In the genomic region with DNA sequence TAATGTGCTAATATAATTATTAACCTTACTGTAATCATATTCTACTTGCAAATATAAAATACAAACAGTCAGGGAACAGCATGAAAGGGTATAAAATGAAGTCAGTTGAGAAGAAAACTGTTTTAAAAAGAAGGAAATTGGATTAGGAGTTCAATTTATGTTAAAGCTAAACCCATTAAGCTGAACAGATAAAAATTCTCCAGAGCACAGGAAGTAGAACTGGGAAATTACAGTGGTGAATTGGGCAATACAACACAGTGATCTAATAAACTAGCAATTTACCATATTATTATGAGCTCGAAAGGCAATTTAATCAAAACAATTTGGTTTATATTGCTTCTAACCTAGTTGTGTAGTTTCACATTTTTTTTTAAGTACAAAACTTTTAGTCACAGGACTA, we compare ENCODE assay signal across 22 cellular contexts.
A peak's percentile ranks its signal among the peaks of the same experiment; 100 is the strongest.
DNase-seq lines count a peak whose midpoint lies in the region; ATAC-seq and TF ChIP-seq lines count a peak whose summit lies in the region.
"Had no signal": no experiment of that assay in that cellular context is flagged by ENCODE, and none has a peak within 500 bp of the region (broad histone marks: within the 10 kb centered on the region; RNA-seq: fewer than 3 reads in every experiment).

No MANE protein-coding gene starts in this region.

- no peak overlapping the region for H3K4me3 ChIP-seq in A673 (ENCODE audit: low read depth, low read length, poor library complexity, severe bottlenecking)
- no peak overlapping the region for H3K4me3 ChIP-seq in fibroblast of pulmonary artery (replicated peaks; ENCODE audit: low read depth, low read length)
- H3K4me3 ChIP-seq: BLaER1 had no signal

- H3K9me3 ChIP-seq in A673 (ENCODE audit: low read depth, low read length, poor library complexity, severe bottlenecking) = peaks cover 7% of the 10 kb centered on the region
- H3K9me3 ChIP-seq: BLaER1 had no signal

- no peak for TF ChIP-seq CTCF in A673 (conservative IDR thresholded peaks at IDR 0.05; ENCODE audit: low read depth, low read length)
- TF ChIP-seq CTCF in fibroblast of pulmonary artery (IDR thresholded peaks at IDR 0.05; ENCODE audit: low read length, missing control alignments) = no peak
- TF ChIP-seq CTCF in foreskin keratinocyte (conservative IDR thresholded peaks at IDR 0.05) = no peak

- H3K36me3 ChIP-seq in A673 (ENCODE audit: insufficient read depth, low read length, poor library complexity, severe bottlenecking) = no peaks in the 10 kb centered on the region
- H3K36me3 ChIP-seq: BLaER1 had no signal

- CTCF ChIA-PET in A673 (lab: Charles Lee) = interaction anchor here (1.0 kb wide), 1 partner anchor 15 kb away, joined by 3 read pairs; no protein-coding TSS in a partner anchor

- H3K27ac ChIP-seq in A673 (ENCODE audit: low read depth, low read length, poor library complexity, severe bottlenecking) (no peak overlapping the region), foreskin keratinocyte (no peak overlapping the region)
- H3K27ac ChIP-seq: BLaER1 had no signal

- peak; percentile 58 for ATAC-seq in SK-N-SH treated with all-trans-retinoic acid at 6 μM for 48 hours
- ATAC-seq in foreskin keratinocyte = no peak
- ATAC-seq: PC-3 had no signal

- peaks cover 21% of the 10 kb centered on the region for H3K27me3 ChIP-seq in A673 (replicated peaks; ENCODE audit: insufficient read depth, low read depth, low read length, poor library complexity)
- H3K27me3 ChIP-seq in foreskin keratinocyte = no peaks in the 10 kb centered on the region
- H3K27me3 ChIP-seq: BLaER1 had no signal

- H3K4me1 ChIP-seq in A673 (ENCODE audit: insufficient read depth, low read length, poor library complexity, severe bottlenecking) (peaks cover 18% of the 10 kb centered on the region), foreskin keratinocyte (no peaks in the 10 kb centered on the region)

- DNase-seq in A673 (ENCODE audit: low spot score) = peak; percentile 91
- DNase-seq in HS-5 (ENCODE audit: low read depth) = peak; percentile 70
- DNase-seq in fibroblast of pulmonary artery (ENCODE audit: low read depth) = peak; percentile 53
- no peak for DNase-seq in mucosa of gallbladder (ENCODE audit: low spot score)
- no peak for DNase-seq in glomerular visceral epithelial cell (ENCODE audit: extremely low spot score)
- DNase-seq in DMS79 (lab: John Stamatoyannopoulos, UW) = no peak
- no peak for DNase-seq in foreskin keratinocyte
- DNase-seq: 8988T; Calu3; CD4-positive, alpha-beta memory T cell; DMS79 treated with DMSO at 0.1 percent for 48 hours; HFFc6; KG1; NCI-H1436; NCI-H1930; NCI-H345; NCI-H524 treated with DMSO at 0.1 percent for 48 hours; PC-3; RPMI8226; SIG-M5 had no signal

- intact Hi-C loops in A673 (cut with micrococcal nuclease; ENCODE audit: unreplicated experiment) = loop anchor here (2.0 kb wide), 1 partner anchor 266 kb away; no protein-coding TSS in a partner anchor

- POLR2A ChIA-PET in A673 (lab: Charles Lee; ENCODE audit: low non-redundant PET) = interaction anchor here (0.6 kb wide), 2 partner anchors 35 to 1665 kb away, joined by 3 read pairs; no protein-coding TSS in a partner anchor

- BruUV-seq in A673 (replicated peaks; lab: Mats Ljungman, UMichigan) = no TSS peak

TF ChIP-seq in SK-N-SH treated with all-trans-retinoic acid at 6 μM for 48 hours, 23 proteins besides CTCF, POLR2A, EP300 and RAD21 (continues in another document):
- TF ChIP-seq, protein P1, sequence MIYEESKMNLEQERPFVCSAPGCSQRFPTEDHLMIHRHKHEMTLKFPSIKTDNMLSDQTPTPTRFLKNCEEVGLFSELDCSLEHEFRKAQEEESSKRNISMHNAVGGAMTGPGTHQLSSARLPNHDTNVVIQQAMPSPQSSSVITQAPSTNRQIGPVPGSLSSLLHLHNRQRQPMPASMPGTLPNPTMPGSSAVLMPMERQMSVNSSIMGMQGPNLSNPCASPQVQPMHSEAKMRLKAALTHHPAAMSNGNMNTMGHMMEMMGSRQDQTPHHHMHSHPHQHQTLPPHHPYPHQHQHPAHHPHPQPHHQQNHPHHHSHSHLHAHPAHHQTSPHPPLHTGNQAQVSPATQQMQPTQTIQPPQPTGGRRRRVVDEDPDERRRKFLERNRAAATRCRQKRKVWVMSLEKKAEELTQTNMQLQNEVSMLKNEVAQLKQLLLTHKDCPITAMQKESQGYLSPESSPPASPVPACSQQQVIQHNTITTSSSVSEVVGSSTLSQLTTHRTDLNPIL (CRISPR knock-in tag; IDR thresholded peaks at IDR 0.05; ENCODE audit: low read depth) = peak; percentile 97
- TF ChIP-seq SNAI2 (CRISPR knock-in tag; IDR thresholded peaks at IDR 0.05) = peak; percentile 81; the same call in 1 of the 2 replicates
- peak; percentile 87 for TF ChIP-seq ZC3H10 (CRISPR knock-in tag; IDR thresholded peaks at IDR 0.05)
- TF ChIP-seq ZFP3 (CRISPR knock-in tag; IDR thresholded peaks at IDR 0.05) = peak; percentile 86
- TF ChIP-seq ZNF565 (CRISPR knock-in tag; conservative IDR thresholded peaks at IDR 0.05; ENCODE audit: low read depth) = 0 out of 2 replicates have a peak, but pooled peaks have one; percentile 28
- TF ChIP-seq TSHZ2 (CRISPR knock-in tag; IDR thresholded peaks at IDR 0.05) = peak; percentile 92
- peak; percentile 98 for TF ChIP-seq TCF4 (CRISPR knock-in tag; IDR thresholded peaks at IDR 0.05; ENCODE audit: borderline replicate concordance)
- TF ChIP-seq, protein P2, sequence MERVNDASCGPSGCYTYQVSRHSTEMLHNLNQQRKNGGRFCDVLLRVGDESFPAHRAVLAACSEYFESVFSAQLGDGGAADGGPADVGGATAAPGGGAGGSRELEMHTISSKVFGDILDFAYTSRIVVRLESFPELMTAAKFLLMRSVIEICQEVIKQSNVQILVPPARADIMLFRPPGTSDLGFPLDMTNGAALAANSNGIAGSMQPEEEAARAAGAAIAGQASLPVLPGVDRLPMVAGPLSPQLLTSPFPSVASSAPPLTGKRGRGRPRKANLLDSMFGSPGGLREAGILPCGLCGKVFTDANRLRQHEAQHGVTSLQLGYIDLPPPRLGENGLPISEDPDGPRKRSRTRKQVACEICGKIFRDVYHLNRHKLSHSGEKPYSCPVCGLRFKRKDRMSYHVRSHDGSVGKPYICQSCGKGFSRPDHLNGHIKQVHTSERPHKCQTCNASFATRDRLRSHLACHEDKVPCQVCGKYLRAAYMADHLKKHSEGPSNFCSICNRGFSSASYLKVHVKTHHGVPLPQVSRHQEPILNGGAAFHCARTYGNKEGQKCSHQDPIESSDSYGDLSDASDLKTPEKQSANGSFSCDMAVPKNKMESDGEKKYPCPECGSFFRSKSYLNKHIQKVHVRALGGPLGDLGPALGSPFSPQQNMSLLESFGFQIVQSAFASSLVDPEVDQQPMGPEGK (CRISPR knock-in tag; IDR thresholded peaks at IDR 0.05; ENCODE audit: borderline replicate concordance) = peak; percentile 86
- no peak for TF ChIP-seq PPARA (CRISPR knock-in tag; IDR thresholded peaks at IDR 0.05; ENCODE audit: borderline replicate concordance)
- TF ChIP-seq ARNTL (CRISPR knock-in tag; IDR thresholded peaks at IDR 0.05; ENCODE audit: borderline replicate concordance, low read depth) = no peak
- no peak; the same call in 1 of the 2 replicates for TF ChIP-seq ZNF70 (CRISPR knock-in tag; IDR thresholded peaks at IDR 0.05)
- no peak for TF ChIP-seq RARB (CRISPR knock-in tag; IDR thresholded peaks at IDR 0.05)
- peak; percentile 62 for TF ChIP-seq ZNF8 (CRISPR knock-in tag; IDR thresholded peaks at IDR 0.05)
- TF ChIP-seq GLIS3 (CRISPR knock-in tag; IDR thresholded peaks at IDR 0.05) = peak; percentile 98
- no peak; the same call in 1 of the 2 replicates for TF ChIP-seq POU6F1 (CRISPR knock-in tag; IDR thresholded peaks at IDR 0.05; ENCODE audit: borderline replicate concordance, low read depth)
- TF ChIP-seq TOX (CRISPR knock-in tag; IDR thresholded peaks at IDR 0.05; ENCODE audit: borderline replicate concordance) = no peak

Comparison
In these comparisons a context has a peak if more than half of its experiments do, and no peak if none do; other contexts are left out.
1. DNase-seq: peak in A673 (single experiment), HS-5 (single experiment) and fibroblast of pulmonary artery (single experiment); none in mucosa of gallbladder (single experiment), glomerular visceral epithelial cell (single experiment), DMS79 (single experiment) and foreskin keratinocyte (0 of 2).